20 cellular contexts compared by ENCODE assay signal in genomic region chr17:81431545-81432482, GRCh38. TPM values are rescaled to one million over a fixed set of nuclear protein-coding genes. Genes with fewer than 3 reads are reported as not detected.
DNase-seq lines count a peak whose midpoint lies in the region; ATAC-seq and TF ChIP-seq lines count a peak whose summit lies in the region.
"Had no signal": no experiment of that assay in that cellular context is flagged by ENCODE, and none has a peak within 500 bp of the region (broad histone marks: within the 10 kb centered on the region; RNA-seq: fewer than 3 reads in every experiment).

No MANE protein-coding gene starts in this region.

- H3K27me3 Mint-ChIP-seq in activated naive CD4-positive, alpha-beta T cell treated with anti-CD3 and anti-CD28 coated beads, Interleukin-2, amount 10 ng/mL, durations not matched to agents 7 days and 5 days = peaks cover 22% of the 10 kb centered on the region

- H3K9me3 ChIP-seq in BLaER1 (no peaks in the 10 kb centered on the region), liver (ENCODE audit: control insufficient read depth in 4 of 4, low read length in 3 of 4) (no peaks in the 10 kb centered on the region), vagina (no peaks in the 10 kb centered on the region)
- H3K9me3 ChIP-seq: Peyer's patch had no signal

- WGBS in liver = 60% methylated on average over 25 of the region's 25 CpGs

- TF ChIP-seq POLR2A in vagina (IDR thresholded peaks at IDR 0.05) = no peak

- CTCF ChIA-PET in RWPE1 (lab: Yijun Ruan, JAX) = interaction anchor here (0.8 to 2.4 kb wide), 2 partner anchors 9 to 34 kb away, joined by 4 to 8 read pairs; no protein-coding TSS in a partner anchor
- CTCF ChIA-PET in activated naive CD4-positive, alpha-beta T cell treated with anti-CD3 and anti-CD28 coated beads, Interleukin-2, amount 10 ng/mL, durations not matched to agents 7 days and 5 days (lab: Charles Lee) = no interaction called here

- TF ChIP-seq CTCF in HL-60 (IDR thresholded peaks at IDR 0.05; ENCODE audit: insufficient read depth, low read length) (no peak), RWPE1 (conservative IDR thresholded peaks at IDR 0.05; ENCODE audit: low read depth) (no peak), liver (IDR thresholded peaks at IDR 0.05; ENCODE audit: low read depth, low read length, missing input control) (no peak), vagina (IDR thresholded peaks at IDR 0.05) (no peak)

- DNase-seq in HL-60 (ENCODE audit: low read depth in 1 of 2, low spot score in 1 of 2) = no peak
- no peak for DNase-seq in RWPE1 (ENCODE audit: low spot score)
- DNase-seq in activated naive CD4-positive, alpha-beta T cell treated with anti-CD3 and anti-CD28 coated beads, Interleukin-2, amount 10 ng/mL, durations not matched to agents 7 days and 5 days = no peak
- no peak for DNase-seq in vagina (ENCODE audit: extremely low spot score in 2 of 2)
- no peak for DNase-seq in 8988T
- DNase-seq: Calu3; CD8-positive, alpha-beta memory T cell; KG1; MM.1S; NCI-H1417 treated with DMSO at 0.1 percent for 48 hours; NCI-H510A; Peyer's patch; SIG-M5 had no signal

- POLR2A ChIA-PET in RWPE1 (lab: Yijun Ruan, JAX; ENCODE audit: low non-redundant PET) = no interaction called here

- peak overlapping the region; percentile 98 for H3K27ac ChIP-seq in BLaER1
- H3K27ac ChIP-seq in HL-60 (replicated peaks) = 0 out of 2 replicates have a peak overlapping the region, but pooled peaks have one; percentile 35
- H3K27ac ChIP-seq in RWPE1 = peak overlapping the region; percentile 84
- H3K27ac ChIP-seq in liver (ENCODE audit: low read depth in 1 of 2, low read length in 2 of 2) = no peak overlapping the region
- no peak overlapping the region for H3K27ac ChIP-seq in vagina
- H3K27ac ChIP-seq: Peyer's patch, SK-N-MC had no signal

- no peak overlapping the region for H3K27ac Mint-ChIP-seq in activated naive CD4-positive, alpha-beta T cell treated with anti-CD3 and anti-CD28 coated beads, Interleukin-2, amount 10 ng/mL, durations not matched to agents 7 days and 5 days
- H3K27ac Mint-ChIP-seq: CD14-positive monocyte; CD8-positive, alpha-beta memory T cell; T-helper 1 cell treated with Interleukin-12 subunit alpha and Interleukin-12 subunit beta and Interleukin-4 antibody, amounts not matched to agents 30 μg/mL and 1 μg/mL, for 36 hours had no signal

- TF ChIP-seq RAD21 in liver (IDR thresholded peaks at IDR 0.05) = no peak

- no peaks in the 10 kb centered on the region for H3K27me3 ChIP-seq in BLaER1
- H3K27me3 ChIP-seq in HL-60 (ENCODE audit: insufficient read depth, poor library complexity, severe bottlenecking) = no peaks in the 10 kb centered on the region
- H3K27me3 ChIP-seq in liver (ENCODE audit: control insufficient read depth in 4 of 4, insufficient read depth in 4 of 4, low read length in 3 of 4) = no peaks in the 10 kb centered on the region
- H3K27me3 ChIP-seq in vagina = no peaks in the 10 kb centered on the region
- H3K27me3 ChIP-seq: Peyer's patch had no signal

- H3K4me3 Mint-ChIP-seq in activated naive CD4-positive, alpha-beta T cell treated with anti-CD3 and anti-CD28 coated beads, Interleukin-2, amount 10 ng/mL, durations not matched to agents 7 days and 5 days = no peak overlapping the region
- H3K4me3 Mint-ChIP-seq: CD14-positive monocyte; CD8-positive, alpha-beta memory T cell; T-helper 1 cell treated with Interleukin-12 subunit alpha and Interleukin-12 subunit beta and Interleukin-4 antibody, amounts not matched to agents 30 μg/mL and 1 μg/mL, for 36 hours had no signal

- no peaks in the 10 kb centered on the region for H3K36me3 Mint-ChIP-seq in activated naive CD4-positive, alpha-beta T cell treated with anti-CD3 and anti-CD28 coated beads, Interleukin-2, amount 10 ng/mL, durations not matched to agents 7 days and 5 days
- H3K36me3 Mint-ChIP-seq: CD14-positive monocyte; CD8-positive, alpha-beta memory T cell had no signal

- ATAC-seq in HG02938 (IDR thresholded peaks at IDR 0.05; ENCODE audit: unreplicated experiment) = no peak
- ATAC-seq: HCT116 had no signal

- intact Hi-C loops in vagina (cut with DNase I) = no loop called here

- peak overlapping the region; percentile 97 for H3K4me2 ChIP-seq in BLaER1

- peak overlapping the region; percentile 57; the same call in 1 of the 2 replicates for H3K9ac ChIP-seq in BLaER1
- no peak overlapping the region for H3K9ac ChIP-seq in liver (ENCODE audit: low read depth in 1 of 2, low read length in 2 of 2)

- H3K4me1 ChIP-seq in BLaER1 (peaks cover 86% of the 10 kb centered on the region), liver (ENCODE audit: control insufficient read depth in 4 of 4, insufficient read depth in 4 of 4, low read length in 3 of 4) (peaks cover 21 to 41% (median 31%) of the 10 kb centered on the region in 4 donors), vagina (peaks cover 54% of the 10 kb centered on the region)

- no peaks in the 10 kb centered on the region for H3K9me3 Mint-ChIP-seq in activated naive CD4-positive, alpha-beta T cell treated with anti-CD3 and anti-CD28 coated beads, Interleukin-2, amount 10 ng/mL, durations not matched to agents 7 days and 5 days
- H3K9me3 Mint-ChIP-seq: CD14-positive monocyte; CD8-positive, alpha-beta memory T cell; T-helper 1 cell treated with Interleukin-12 subunit alpha and Interleukin-12 subunit beta and Interleukin-4 antibody, amounts not matched to agents 30 μg/mL and 1 μg/mL, for 36 hours had no signal

- H3K36me3 ChIP-seq in BLaER1 = peaks cover 28% of the 10 kb centered on the region; the same call in 1 of the 2 replicates
- no peaks in the 10 kb centered on the region for H3K36me3 ChIP-seq in liver (ENCODE audit: control insufficient read depth in 4 of 4, insufficient read depth in 3 of 4, low read depth in 1 of 4, low read length in 3 of 4)
- no peaks in the 10 kb centered on the region for H3K36me3 ChIP-seq in vagina
- H3K36me3 ChIP-seq: Peyer's patch had no signal

- H4K20me1 ChIP-seq in BLaER1 = peaks cover 33% of the 10 kb centered on the region

- H3K4me3 ChIP-seq in BLaER1 (no peak overlapping the region), HL-60 (replicated peaks; ENCODE audit: insufficient read depth, low read length) (no peak overlapping the region), liver (ENCODE audit: low read depth in 1 of 3, low read length in 3 of 3) (no peak overlapping the region), vagina (no peak overlapping the region)
- H3K4me3 ChIP-seq: Peyer's patch, SK-N-MC had no signal

- peaks cover 3% of the 10 kb centered on the region for H3K4me1 Mint-ChIP-seq in activated naive CD4-positive, alpha-beta T cell treated with anti-CD3 and anti-CD28 coated beads, Interleukin-2, amount 10 ng/mL, durations not matched to agents 7 days and 5 days

TF ChIP-seq in liver, 16 proteins besides CTCF, POLR2A, EP300 and RAD21:
- TF ChIP-seq NR2F2 (IDR thresholded peaks at IDR 0.05) = no peak
- TF ChIP-seq MAX (IDR thresholded peaks at IDR 0.05) = no peak
- peak; percentile 92 to 97 for TF ChIP-seq RXRA (IDR thresholded peaks at IDR 0.05)
- peak; percentile 32 to 50 for TF ChIP-seq HNF4A (conservative IDR thresholded peaks at IDR 0.05)

RNA-seq across cellular contexts. Expression of gene BAHCC1, which starts 36.6 kb away (rescaled TPM):
- total RNA-seq in liver = 1 to 10 TPM; 3.2 to 3.9 TPM
- 1 to 10 TPM in 1 of 2 donors, under 1 TPM in 1; 0.76 to 1.9 TPM for polyA plus RNA-seq in liver
- 9.1 TPM for total RNA-seq in vagina
- total RNA-seq: CD8-positive, alpha-beta memory T cell had no signal
- polyA plus RNA-seq: CD8-positive, alpha-beta memory T cell had no signal

Comparison
In these comparisons a context has a peak if more than half of its experiments do, and no peak if none do; other contexts are left out.
1. H3K27ac ChIP-seq: peak in BLaER1 (single experiment), HL-60 (single experiment) and RWPE1 (single experiment); none in liver (0 of 2) and vagina (single experiment).